ENCODE assay signal across 1 cellular context in the genomic region with DNA sequence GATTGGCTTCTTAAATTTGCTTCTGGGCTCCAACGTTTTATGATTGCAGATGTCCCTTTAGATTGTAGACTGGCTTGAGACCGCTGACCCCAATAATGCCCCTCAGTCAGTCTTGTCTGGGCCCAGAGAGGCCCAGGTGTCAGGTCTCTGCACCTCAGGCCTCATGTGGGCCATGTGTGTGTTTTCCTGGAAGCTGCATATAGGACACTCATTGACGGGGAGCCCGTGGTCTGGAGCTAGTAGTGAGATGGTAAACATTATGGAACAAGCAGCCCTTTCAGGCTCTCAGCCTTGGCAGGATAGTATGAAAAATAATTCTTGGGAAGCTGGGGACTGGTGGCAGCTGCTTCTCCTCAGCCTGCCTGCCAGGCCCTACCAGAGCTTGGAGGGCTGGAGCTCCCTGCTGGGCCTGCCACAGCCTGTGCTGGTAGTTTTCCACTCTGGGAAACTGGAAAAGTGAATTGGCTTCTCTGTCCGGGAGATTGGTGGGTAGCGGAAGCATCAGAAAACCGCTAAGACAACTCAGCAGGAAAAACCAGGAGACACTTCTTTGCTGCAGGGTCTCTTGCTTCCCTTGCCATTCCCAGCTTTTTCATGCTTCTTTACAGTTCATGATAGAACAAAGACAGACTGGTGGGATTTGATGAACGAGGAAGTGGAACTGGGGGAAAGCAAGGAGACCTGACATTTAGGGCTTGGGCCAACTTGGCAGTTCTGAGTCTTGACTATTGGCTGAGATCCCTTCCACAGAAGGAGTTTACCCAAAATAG.
TF ChIP-seq lines count a peak whose summit lies in the region.

No MANE protein-coding gene starts in this region.

TF ChIP-seq in HepG2, 621 proteins besides CTCF, POLR2A, EP300 and RAD21 (continued from another document and continues in another):
- TF ChIP-seq, protein P1, sequence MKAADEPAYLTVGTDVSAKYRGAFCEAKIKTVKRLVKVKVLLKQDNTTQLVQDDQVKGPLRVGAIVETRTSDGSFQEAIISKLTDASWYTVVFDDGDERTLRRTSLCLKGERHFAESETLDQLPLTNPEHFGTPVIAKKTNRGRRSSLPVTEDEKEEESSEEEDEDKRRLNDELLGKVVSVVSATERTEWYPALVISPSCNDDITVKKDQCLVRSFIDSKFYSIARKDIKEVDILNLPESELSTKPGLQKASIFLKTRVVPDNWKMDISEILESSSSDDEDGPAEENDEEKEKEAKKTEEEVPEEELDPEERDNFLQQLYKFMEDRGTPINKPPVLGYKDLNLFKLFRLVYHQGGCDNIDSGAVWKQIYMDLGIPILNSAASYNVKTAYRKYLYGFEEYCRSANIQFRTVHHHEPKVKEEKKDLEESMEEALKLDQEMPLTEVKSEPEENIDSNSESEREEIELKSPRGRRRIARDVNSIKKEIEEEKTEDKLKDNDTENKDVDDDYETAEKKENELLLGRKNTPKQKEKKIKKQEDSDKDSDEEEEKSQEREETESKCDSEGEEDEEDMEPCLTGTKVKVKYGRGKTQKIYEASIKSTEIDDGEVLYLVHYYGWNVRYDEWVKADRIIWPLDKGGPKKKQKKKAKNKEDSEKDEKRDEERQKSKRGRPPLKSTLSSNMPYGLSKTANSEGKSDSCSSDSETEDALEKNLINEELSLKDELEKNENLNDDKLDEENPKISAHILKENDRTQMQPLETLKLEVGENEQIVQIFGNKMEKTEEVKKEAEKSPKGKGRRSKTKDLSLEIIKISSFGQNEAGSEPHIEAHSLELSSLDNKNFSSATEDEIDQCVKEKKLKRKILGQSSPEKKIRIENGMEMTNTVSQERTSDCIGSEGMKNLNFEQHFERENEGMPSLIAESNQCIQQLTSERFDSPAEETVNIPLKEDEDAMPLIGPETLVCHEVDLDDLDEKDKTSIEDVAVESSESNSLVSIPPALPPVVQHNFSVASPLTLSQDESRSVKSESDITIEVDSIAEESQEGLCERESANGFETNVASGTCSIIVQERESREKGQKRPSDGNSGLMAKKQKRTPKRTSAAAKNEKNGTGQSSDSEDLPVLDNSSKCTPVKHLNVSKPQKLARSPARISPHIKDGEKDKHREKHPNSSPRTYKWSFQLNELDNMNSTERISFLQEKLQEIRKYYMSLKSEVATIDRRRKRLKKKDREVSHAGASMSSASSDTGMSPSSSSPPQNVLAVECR (CRISPR knock-in tag; IDR thresholded peaks at IDR 0.05; ENCODE audit: borderline replicate concordance) = peak; percentile 50; the same call in 1 of the 2 replicates
- 0 out of 2 replicates have a peak, but pooled peaks have one; percentile 43 for TF ChIP-seq ZSCAN31 (CRISPR knock-in tag; IDR thresholded peaks at IDR 0.05; ENCODE audit: low read depth)
- TF ChIP-seq, protein P2, sequence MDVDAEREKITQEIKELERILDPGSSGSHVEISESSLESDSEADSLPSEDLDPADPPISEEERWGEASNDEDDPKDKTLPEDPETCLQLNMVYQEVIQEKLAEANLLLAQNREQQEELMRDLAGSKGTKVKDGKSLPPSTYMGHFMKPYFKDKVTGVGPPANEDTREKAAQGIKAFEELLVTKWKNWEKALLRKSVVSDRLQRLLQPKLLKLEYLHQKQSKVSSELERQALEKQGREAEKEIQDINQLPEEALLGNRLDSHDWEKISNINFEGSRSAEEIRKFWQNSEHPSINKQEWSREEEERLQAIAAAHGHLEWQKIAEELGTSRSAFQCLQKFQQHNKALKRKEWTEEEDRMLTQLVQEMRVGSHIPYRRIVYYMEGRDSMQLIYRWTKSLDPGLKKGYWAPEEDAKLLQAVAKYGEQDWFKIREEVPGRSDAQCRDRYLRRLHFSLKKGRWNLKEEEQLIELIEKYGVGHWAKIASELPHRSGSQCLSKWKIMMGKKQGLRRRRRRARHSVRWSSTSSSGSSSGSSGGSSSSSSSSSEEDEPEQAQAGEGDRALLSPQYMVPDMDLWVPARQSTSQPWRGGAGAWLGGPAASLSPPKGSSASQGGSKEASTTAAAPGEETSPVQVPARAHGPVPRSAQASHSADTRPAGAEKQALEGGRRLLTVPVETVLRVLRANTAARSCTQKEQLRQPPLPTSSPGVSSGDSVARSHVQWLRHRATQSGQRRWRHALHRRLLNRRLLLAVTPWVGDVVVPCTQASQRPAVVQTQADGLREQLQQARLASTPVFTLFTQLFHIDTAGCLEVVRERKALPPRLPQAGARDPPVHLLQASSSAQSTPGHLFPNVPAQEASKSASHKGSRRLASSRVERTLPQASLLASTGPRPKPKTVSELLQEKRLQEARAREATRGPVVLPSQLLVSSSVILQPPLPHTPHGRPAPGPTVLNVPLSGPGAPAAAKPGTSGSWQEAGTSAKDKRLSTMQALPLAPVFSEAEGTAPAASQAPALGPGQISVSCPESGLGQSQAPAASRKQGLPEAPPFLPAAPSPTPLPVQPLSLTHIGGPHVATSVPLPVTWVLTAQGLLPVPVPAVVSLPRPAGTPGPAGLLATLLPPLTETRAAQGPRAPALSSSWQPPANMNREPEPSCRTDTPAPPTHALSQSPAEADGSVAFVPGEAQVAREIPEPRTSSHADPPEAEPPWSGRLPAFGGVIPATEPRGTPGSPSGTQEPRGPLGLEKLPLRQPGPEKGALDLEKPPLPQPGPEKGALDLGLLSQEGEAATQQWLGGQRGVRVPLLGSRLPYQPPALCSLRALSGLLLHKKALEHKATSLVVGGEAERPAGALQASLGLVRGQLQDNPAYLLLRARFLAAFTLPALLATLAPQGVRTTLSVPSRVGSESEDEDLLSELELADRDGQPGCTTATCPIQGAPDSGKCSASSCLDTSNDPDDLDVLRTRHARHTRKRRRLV (CRISPR knock-in tag; IDR thresholded peaks at IDR 0.05) = no peak
- TF ChIP-seq, protein P3, sequence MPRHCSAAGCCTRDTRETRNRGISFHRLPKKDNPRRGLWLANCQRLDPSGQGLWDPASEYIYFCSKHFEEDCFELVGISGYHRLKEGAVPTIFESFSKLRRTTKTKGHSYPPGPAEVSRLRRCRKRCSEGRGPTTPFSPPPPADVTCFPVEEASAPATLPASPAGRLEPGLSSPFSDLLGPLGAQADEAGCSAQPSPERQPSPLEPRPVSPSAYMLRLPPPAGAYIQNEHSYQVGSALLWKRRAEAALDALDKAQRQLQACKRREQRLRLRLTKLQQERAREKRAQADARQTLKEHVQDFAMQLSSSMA (CRISPR knock-in tag; IDR thresholded peaks at IDR 0.05) = 0 out of 2 replicates have a peak, but pooled peaks have one; percentile 33
- peak; percentile 43 for TF ChIP-seq MED8 (CRISPR knock-in tag; IDR thresholded peaks at IDR 0.05; ENCODE audit: insufficient replicate concordance)
- no peak for TF ChIP-seq MAZ (IDR thresholded peaks at IDR 0.05; ENCODE audit: borderline replicate concordance, low read depth, low read length)
- TF ChIP-seq MAZ (CRISPR knock-in tag; IDR thresholded peaks at IDR 0.05; ENCODE audit: low read depth) = 0 out of 2 replicates have a peak, but pooled peaks have one; percentile 42
- TF ChIP-seq HDAC2 (CRISPR knock-in tag; IDR thresholded peaks at IDR 0.05) = peak; percentile 41; the same call in 1 of the 2 replicates
- TF ChIP-seq ZBTB7B (CRISPR knock-in tag; IDR thresholded peaks at IDR 0.05) = peak; percentile 71; the same call in 1 of the 2 replicates
- TF ChIP-seq, protein P4, sequence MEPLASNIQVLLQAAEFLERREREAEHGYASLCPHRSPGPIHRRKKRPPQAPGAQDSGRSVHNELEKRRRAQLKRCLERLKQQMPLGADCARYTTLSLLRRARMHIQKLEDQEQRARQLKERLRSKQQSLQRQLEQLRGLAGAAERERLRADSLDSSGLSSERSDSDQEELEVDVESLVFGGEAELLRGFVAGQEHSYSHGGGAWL (CRISPR knock-in tag; IDR thresholded peaks at IDR 0.05) = peak; percentile 66; the same call in 1 of the 2 replicates
- TF ChIP-seq, protein P5, sequence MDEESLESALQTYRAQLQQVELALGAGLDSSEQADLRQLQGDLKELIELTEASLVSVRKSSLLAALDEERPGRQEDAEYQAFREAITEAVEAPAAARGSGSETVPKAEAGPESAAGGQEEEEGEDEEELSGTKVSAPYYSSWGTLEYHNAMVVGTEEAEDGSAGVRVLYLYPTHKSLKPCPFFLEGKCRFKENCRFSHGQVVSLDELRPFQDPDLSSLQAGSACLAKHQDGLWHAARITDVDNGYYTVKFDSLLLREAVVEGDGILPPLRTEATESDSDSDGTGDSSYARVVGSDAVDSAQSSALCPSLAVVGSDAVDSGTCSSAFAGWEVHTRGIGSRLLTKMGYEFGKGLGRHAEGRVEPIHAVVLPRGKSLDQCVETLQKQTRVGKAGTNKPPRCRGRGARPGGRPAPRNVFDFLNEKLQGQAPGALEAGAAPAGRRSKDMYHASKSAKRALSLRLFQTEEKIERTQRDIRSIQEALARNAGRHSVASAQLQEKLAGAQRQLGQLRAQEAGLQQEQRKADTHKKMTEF (CRISPR knock-in tag; IDR thresholded peaks at IDR 0.05) = peak; percentile 47; the same call in 1 of the 2 replicates
- 0 out of 2 replicates have a peak, but pooled peaks have one; percentile 28 for TF ChIP-seq KAT8 (CRISPR knock-in tag; IDR thresholded peaks at IDR 0.05)
- TF ChIP-seq ZNF343 (CRISPR knock-in tag; IDR thresholded peaks at IDR 0.05) = peak; percentile 44; the same call in 1 of the 2 replicates
- no peak for TF ChIP-seq MED13 (CRISPR knock-in tag; IDR thresholded peaks at IDR 0.05)
- TF ChIP-seq ATRX (CRISPR knock-in tag; IDR thresholded peaks at IDR 0.05; ENCODE audit: borderline replicate concordance) = no peak
- TF ChIP-seq, protein P6, sequence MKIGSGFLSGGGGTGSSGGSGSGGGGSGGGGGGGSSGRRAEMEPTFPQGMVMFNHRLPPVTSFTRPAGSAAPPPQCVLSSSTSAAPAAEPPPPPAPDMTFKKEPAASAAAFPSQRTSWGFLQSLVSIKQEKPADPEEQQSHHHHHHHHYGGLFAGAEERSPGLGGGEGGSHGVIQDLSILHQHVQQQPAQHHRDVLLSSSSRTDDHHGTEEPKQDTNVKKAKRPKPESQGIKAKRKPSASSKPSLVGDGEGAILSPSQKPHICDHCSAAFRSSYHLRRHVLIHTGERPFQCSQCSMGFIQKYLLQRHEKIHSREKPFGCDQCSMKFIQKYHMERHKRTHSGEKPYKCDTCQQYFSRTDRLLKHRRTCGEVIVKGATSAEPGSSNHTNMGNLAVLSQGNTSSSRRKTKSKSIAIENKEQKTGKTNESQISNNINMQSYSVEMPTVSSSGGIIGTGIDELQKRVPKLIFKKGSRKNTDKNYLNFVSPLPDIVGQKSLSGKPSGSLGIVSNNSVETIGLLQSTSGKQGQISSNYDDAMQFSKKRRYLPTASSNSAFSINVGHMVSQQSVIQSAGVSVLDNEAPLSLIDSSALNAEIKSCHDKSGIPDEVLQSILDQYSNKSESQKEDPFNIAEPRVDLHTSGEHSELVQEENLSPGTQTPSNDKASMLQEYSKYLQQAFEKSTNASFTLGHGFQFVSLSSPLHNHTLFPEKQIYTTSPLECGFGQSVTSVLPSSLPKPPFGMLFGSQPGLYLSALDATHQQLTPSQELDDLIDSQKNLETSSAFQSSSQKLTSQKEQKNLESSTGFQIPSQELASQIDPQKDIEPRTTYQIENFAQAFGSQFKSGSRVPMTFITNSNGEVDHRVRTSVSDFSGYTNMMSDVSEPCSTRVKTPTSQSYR (CRISPR knock-in tag; IDR thresholded peaks at IDR 0.05; ENCODE audit: borderline replicate concordance) = 0 out of 2 replicates have a peak, but pooled peaks have one; percentile 9
- TF ChIP-seq, protein P7, sequence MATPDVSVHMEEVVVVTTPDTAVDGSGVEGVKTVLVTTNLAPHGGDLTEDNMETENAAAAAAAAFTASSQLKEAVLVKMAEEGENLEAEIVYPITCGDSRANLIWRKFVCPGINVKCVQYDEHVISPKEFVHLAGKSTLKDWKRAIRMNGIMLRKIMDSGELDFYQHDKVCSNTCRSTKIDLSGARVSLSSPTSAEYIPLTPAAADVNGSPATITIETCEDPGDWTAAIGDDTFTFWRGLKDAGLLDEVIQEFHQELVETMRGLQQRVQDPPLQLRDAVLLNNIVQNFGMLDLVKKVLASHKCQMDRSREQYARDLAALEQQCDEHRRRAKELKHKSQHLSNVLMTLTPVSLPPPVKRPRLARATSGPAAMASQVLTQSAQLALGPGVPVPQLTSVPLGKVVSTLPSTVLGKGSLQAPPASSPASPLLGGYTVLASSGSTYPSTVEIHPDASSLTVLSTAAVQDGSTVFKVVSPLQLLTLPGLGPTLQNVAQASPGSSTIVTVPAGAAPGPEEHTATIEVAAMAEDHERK (CRISPR knock-in tag; IDR thresholded peaks at IDR 0.05; ENCODE audit: low read depth) = no peak
- no peak for TF ChIP-seq ZNF562 (CRISPR knock-in tag; IDR thresholded peaks at IDR 0.05; ENCODE audit: borderline replicate concordance)
- TF ChIP-seq, protein P8, sequence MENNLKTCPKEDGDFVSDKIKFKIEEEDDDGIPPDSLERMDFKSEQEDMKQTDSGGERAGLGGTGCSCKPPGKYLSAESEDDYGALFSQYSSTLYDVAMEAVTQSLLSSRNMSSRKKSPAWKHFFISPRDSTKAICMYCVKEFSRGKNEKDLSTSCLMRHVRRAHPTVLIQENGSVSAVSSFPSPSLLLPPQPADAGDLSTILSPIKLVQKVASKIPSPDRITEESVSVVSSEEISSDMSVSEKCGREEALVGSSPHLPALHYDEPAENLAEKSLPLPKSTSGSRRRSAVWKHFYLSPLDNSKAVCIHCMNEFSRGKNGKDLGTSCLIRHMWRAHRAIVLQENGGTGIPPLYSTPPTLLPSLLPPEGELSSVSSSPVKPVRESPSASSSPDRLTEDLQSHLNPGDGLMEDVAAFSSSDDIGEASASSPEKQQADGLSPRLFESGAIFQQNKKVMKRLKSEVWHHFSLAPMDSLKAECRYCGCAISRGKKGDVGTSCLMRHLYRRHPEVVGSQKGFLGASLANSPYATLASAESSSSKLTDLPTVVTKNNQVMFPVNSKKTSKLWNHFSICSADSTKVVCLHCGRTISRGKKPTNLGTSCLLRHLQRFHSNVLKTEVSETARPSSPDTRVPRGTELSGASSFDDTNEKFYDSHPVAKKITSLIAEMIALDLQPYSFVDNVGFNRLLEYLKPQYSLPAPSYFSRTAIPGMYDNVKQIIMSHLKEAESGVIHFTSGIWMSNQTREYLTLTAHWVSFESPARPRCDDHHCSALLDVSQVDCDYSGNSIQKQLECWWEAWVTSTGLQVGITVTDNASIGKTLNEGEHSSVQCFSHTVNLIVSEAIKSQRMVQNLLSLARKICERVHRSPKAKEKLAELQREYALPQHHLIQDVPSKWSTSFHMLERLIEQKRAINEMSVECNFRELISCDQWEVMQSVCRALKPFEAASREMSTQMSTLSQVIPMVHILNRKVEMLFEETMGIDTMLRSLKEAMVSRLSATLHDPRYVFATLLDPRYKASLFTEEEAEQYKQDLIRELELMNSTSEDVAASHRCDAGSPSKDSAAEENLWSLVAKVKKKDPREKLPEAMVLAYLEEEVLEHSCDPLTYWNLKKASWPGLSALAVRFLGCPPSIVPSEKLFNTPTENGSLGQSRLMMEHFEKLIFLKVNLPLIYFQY (CRISPR knock-in tag; IDR thresholded peaks at IDR 0.05; ENCODE audit: borderline replicate concordance) = peak; percentile 44; the same call in 1 of the 2 replicates
- 0 out of 2 replicates have a peak, but pooled peaks have one; percentile 71 for TF ChIP-seq ZMAT3 (CRISPR knock-in tag; conservative IDR thresholded peaks at IDR 0.05)
- TF ChIP-seq, protein P9, sequence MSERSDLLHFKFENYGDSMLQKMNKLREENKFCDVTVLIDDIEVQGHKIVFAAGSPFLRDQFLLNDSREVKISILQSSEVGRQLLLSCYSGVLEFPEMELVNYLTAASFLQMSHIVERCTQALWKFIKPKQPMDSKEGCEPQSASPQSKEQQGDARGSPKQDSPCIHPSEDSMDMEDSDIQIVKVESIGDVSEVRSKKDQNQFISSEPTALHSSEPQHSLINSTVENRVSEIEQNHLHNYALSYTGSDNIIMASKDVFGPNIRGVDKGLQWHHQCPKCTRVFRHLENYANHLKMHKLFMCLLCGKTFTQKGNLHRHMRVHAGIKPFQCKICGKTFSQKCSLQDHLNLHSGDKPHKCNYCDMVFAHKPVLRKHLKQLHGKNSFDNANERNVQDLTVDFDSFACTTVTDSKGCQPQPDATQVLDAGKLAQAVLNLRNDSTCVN (CRISPR knock-in tag; IDR thresholded peaks at IDR 0.05; ENCODE audit: borderline replicate concordance) = peak; percentile 61; the same call in 1 of the 2 replicates
